Comparison of ENCODE assay signal across 8 cellular contexts in genomic region chr11:30585892-30586250, GRCh38. TPM values are rescaled to one million over a fixed set of nuclear protein-coding genes. Genes with fewer than 3 reads are reported as not detected.
DNase-seq lines count a peak whose midpoint lies in the region; ATAC-seq and TF ChIP-seq lines count a peak whose summit lies in the region.

No MANE protein-coding gene starts in this region.

- POLR2A ChIA-PET in CD4-positive, alpha-beta T cell (lab: Charles Lee): no interaction called here

- no peak overlapping the region for H3K27ac Mint-ChIP-seq in CD4-positive, alpha-beta T cell
- H3K27ac Mint-ChIP-seq in dendritic cell treated with granulocyte-macrophage colony-stimulating factor and Interleukin-4, amounts not matched to agents 40 ng/mL and 50 ng/mL, for 4 days: no peak overlapping the region
- H3K27ac Mint-ChIP-seq in mesothelial cell of epicardium: peak overlapping the region; percentile 88

- no peaks in the 10 kb centered on the region for H4K20me1 ChIP-seq in Karpas-422 (ENCODE audit: insufficient read depth, low read depth, low read length)

- H3K9me3 Mint-ChIP-seq in CD4-positive, alpha-beta T cell: no peaks in the 10 kb centered on the region
- H3K9me3 Mint-ChIP-seq in dendritic cell treated with granulocyte-macrophage colony-stimulating factor and Interleukin-4, amounts not matched to agents 40 ng/mL and 50 ng/mL, for 4 days: no peaks in the 10 kb centered on the region
- H3K9me3 Mint-ChIP-seq in mesothelial cell of epicardium: no peaks in the 10 kb centered on the region

- H3K4me2 ChIP-seq in Karpas-422 (ENCODE audit: low read depth, low read length, poor library complexity, severe bottlenecking): no peak overlapping the region

- no peak for TF ChIP-seq CTCF in CD4-positive, alpha-beta T cell (IDR thresholded peaks at IDR 0.05)
- TF ChIP-seq CTCF in mesothelial cell of epicardium (IDR thresholded peaks at IDR 0.05; ENCODE audit: unreplicated experiment) (no peak), upper lobe of right lung (IDR thresholded peaks at IDR 0.05) (no peak)

- peaks cover 52% of the 10 kb centered on the region for H3K27me3 Mint-ChIP-seq in CD4-positive, alpha-beta T cell
- peaks cover 60% of the 10 kb centered on the region for H3K27me3 Mint-ChIP-seq in dendritic cell treated with granulocyte-macrophage colony-stimulating factor and Interleukin-4, amounts not matched to agents 40 ng/mL and 50 ng/mL, for 4 days
- H3K27me3 Mint-ChIP-seq in mesothelial cell of epicardium (ENCODE audit: low read depth): no peaks in the 10 kb centered on the region

- H3K79me2 ChIP-seq in Karpas-422 (ENCODE audit: low read length): no peaks in the 10 kb centered on the region

- ATAC-seq in CD4-positive, alpha-beta T cell (ENCODE audit: poor library complexity): no peak
- peak; percentile 36 for ATAC-seq in GM19438 (IDR thresholded peaks at IDR 0.05; ENCODE audit: low read depth, unreplicated experiment)
- peak; percentile 40 for ATAC-seq in upper lobe of right lung

- H3K36me3 ChIP-seq in HUES48 (ENCODE audit: control insufficient read depth, insufficient read depth, low read length) (no peaks in the 10 kb centered on the region), upper lobe of right lung (no peaks in the 10 kb centered on the region), Karpas-422 (ENCODE audit: insufficient read depth, low read length) (no peaks in the 10 kb centered on the region)

- CTCF ChIA-PET in CD4-positive, alpha-beta T cell (lab: Charles Lee): no interaction called here

- H3K9me3 ChIP-seq in CD4-positive, alpha-beta T cell (ENCODE audit: control insufficient read depth, low read length): no peaks in the 10 kb centered on the region
- H3K9me3 ChIP-seq in HUES48 (ENCODE audit: control insufficient read depth, insufficient read depth, low read length) (no peaks in the 10 kb centered on the region), upper lobe of right lung (no peaks in the 10 kb centered on the region), Karpas-422 (ENCODE audit: low read length) (no peaks in the 10 kb centered on the region)

- no peaks in the 10 kb centered on the region for H3K36me3 Mint-ChIP-seq in CD4-positive, alpha-beta T cell (ENCODE audit: low read depth)
- no peaks in the 10 kb centered on the region for H3K36me3 Mint-ChIP-seq in dendritic cell treated with granulocyte-macrophage colony-stimulating factor and Interleukin-4, amounts not matched to agents 40 ng/mL and 50 ng/mL, for 4 days (ENCODE audit: low read depth)
- no peaks in the 10 kb centered on the region for H3K36me3 Mint-ChIP-seq in mesothelial cell of epicardium

- H3K4me1 ChIP-seq in HUES48 (ENCODE audit: control insufficient read depth, insufficient read depth, low read length): peaks cover 36% of the 10 kb centered on the region
- H3K4me1 ChIP-seq in upper lobe of right lung: peaks cover 12% of the 10 kb centered on the region
- H3K4me1 ChIP-seq in Karpas-422 (ENCODE audit: low read length): no peaks in the 10 kb centered on the region

- no peak for DNase-seq in CD4-positive, alpha-beta T cell
- DNase-seq in mesothelial cell of epicardium (ENCODE audit: low spot score in 2 of 2, unreplicated experiment in 2 of 2): peak; percentile 43 to 71
- peak; percentile 61 for DNase-seq in upper lobe of right lung
- DNase-seq in Karpas-422: no peak
- DNase-seq in kidney glomerular epithelial cell (lab: John Stamatoyannopoulos, UW): no peak

- peaks cover 31% of the 10 kb centered on the region for H3K27me3 ChIP-seq in CD4-positive, alpha-beta T cell (ENCODE audit: control insufficient read depth, insufficient read depth, low read length)
- H3K27me3 ChIP-seq in HUES48 (ENCODE audit: control insufficient read depth, insufficient read depth, low read length) (peaks cover 51% of the 10 kb centered on the region), upper lobe of right lung (peaks cover 53% of the 10 kb centered on the region), Karpas-422 (ENCODE audit: low read length) (no peaks in the 10 kb centered on the region)

- H3K27ac ChIP-seq in CD4-positive, alpha-beta T cell (ENCODE audit: low read depth, low read length): no peak overlapping the region
- H3K27ac ChIP-seq in HUES48 (ENCODE audit: low read depth, low read length): peak overlapping the region; percentile 60
- H3K27ac ChIP-seq in upper lobe of right lung: no peak overlapping the region
- no peak overlapping the region for H3K27ac ChIP-seq in Karpas-422 (ENCODE audit: low read length)

- no peak overlapping the region for H2AFZ ChIP-seq in Karpas-422 (ENCODE audit: low read length)

- H3K9me2 ChIP-seq in Karpas-422 (replicated peaks; ENCODE audit: insufficient read depth, low read length): no peaks in the 10 kb centered on the region

- H3K4me1 Mint-ChIP-seq in CD4-positive, alpha-beta T cell (ENCODE audit: low read depth): peaks cover 25% of the 10 kb centered on the region
- H3K4me1 Mint-ChIP-seq in dendritic cell treated with granulocyte-macrophage colony-stimulating factor and Interleukin-4, amounts not matched to agents 40 ng/mL and 50 ng/mL, for 4 days (ENCODE audit: low read depth): peaks cover 15% of the 10 kb centered on the region
- peaks cover 57% of the 10 kb centered on the region for H3K4me1 Mint-ChIP-seq in mesothelial cell of epicardium

- H3K4me3 ChIP-seq in HUES48 (ENCODE audit: low read depth, low read length): peak overlapping the region; percentile 82
- peak overlapping the region; percentile 52 for H3K4me3 ChIP-seq in upper lobe of right lung
- H3K4me3 ChIP-seq in Karpas-422 (ENCODE audit: low read length): no peak overlapping the region

- H3K4me3 Mint-ChIP-seq in CD4-positive, alpha-beta T cell: peak overlapping the region; percentile 62
- H3K4me3 Mint-ChIP-seq in dendritic cell treated with granulocyte-macrophage colony-stimulating factor and Interleukin-4, amounts not matched to agents 40 ng/mL and 50 ng/mL, for 4 days: peak overlapping the region; percentile 70
- H3K4me3 Mint-ChIP-seq in mesothelial cell of epicardium: peak overlapping the region; percentile 69

- intact Hi-C loops in CD4-positive, alpha-beta T cell (cut with DNase I, micrococcal nuclease): no loop called here
- intact Hi-C loops in dendritic cell treated with granulocyte-macrophage colony-stimulating factor and Interleukin-4, amounts not matched to agents 40 ng/mL and 50 ng/mL, for 4 days (cut with micrococcal nuclease): loop anchor here (10.0 kb wide), 1 partner anchor 151 kb away; no protein-coding TSS in a partner anchor
- intact Hi-C loops in upper lobe of right lung (cut with DNase I): no loop called here

- H3K9ac ChIP-seq in HUES48 (ENCODE audit: low read depth, low read length): peak overlapping the region; percentile 62; the same call in 1 of the 2 replicates
- no peak overlapping the region for H3K9ac ChIP-seq in Karpas-422 (ENCODE audit: low read length)

RNA-seq across cellular contexts. Expression of gene MPPED2, which starts 0.3 kb away (rescaled TPM):
- 1 to 10 TPM in 1 of 2 experiments, under 1 TPM in 1; 0.96 to 1.7 TPM for total RNA-seq in CD4-positive, alpha-beta T cell
- 163 to 179 TPM (median 166 TPM) in 3 replicates for total RNA-seq in mesothelial cell of epicardium
- total RNA-seq in upper lobe of right lung: 1.3 TPM
- total RNA-seq in Karpas-422 (2014; rRNA removed; shearing (Covaris generic); ENCODE audit: low replicate concordance): not detected in 2 replicates

Comparison
In these comparisons a context has a peak if more than half of its experiments do, and no peak if none do; other contexts are left out.
1. DNase-seq: peak in mesothelial cell of epicardium (2 of 2) and upper lobe of right lung (single experiment); none in CD4-positive, alpha-beta T cell (0 of 10), Karpas-422 (single experiment) and kidney glomerular epithelial cell (single experiment).
2. RNA of gene MPPED2, which starts 0.3 kb away (total RNA-seq): 163 to 179 TPM in mesothelial cell of epicardium; 0.96 to 1.7 TPM in CD4-positive, alpha-beta T cell, 1.3 TPM in upper lobe of right lung (single experiment) and not detected in Karpas-422; every median in the first group is over 10 times any median in the second.
3. Peak in every context shown above with its lines, with median percentiles within 50 percentile points of each other: H3K4me3 Mint-ChIP-seq.